In the genomic region with DNA sequence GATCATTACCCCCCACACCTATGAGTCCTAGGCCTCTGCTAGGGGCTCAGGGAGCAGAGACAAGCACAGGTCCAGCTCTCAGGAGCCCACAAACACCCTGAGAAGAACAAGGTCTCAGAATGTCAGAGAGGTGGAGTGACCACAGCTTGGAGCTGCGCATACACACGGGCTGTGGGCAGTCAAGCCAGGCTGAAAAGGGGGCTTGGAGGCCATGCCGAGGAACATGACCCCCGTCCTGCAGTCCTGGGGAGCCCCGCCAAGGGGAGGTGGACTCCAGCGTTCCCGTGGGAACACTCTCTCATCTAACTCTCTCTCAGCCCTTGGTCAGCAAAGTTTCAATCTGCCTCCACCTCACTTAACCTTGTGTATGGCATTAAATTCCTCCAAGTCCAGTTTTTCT, we compare ENCODE assay signal across 2 cellular contexts.
TF ChIP-seq lines count a peak whose summit lies in the region.

No MANE protein-coding gene starts in this region.

TF ChIP-seq in H1, 55 proteins besides CTCF, POLR2A, EP300 and RAD21:
- TF ChIP-seq SIN3A (conservative IDR thresholded peaks at IDR 0.05 in 1 of 2, IDR thresholded peaks at IDR 0.05 in 1 of 2; ENCODE audit: low read depth in 1 of 2, low read length in 2 of 2), result no peak

TF ChIP-seq in HepG2, 621 proteins besides CTCF, POLR2A, EP300 and RAD21:
- no peak for TF ChIP-seq ZNF746 (CRISPR knock-in tag; IDR thresholded peaks at IDR 0.05)
